ENCODE assay signal across 14 cellular contexts in the genomic region with DNA sequence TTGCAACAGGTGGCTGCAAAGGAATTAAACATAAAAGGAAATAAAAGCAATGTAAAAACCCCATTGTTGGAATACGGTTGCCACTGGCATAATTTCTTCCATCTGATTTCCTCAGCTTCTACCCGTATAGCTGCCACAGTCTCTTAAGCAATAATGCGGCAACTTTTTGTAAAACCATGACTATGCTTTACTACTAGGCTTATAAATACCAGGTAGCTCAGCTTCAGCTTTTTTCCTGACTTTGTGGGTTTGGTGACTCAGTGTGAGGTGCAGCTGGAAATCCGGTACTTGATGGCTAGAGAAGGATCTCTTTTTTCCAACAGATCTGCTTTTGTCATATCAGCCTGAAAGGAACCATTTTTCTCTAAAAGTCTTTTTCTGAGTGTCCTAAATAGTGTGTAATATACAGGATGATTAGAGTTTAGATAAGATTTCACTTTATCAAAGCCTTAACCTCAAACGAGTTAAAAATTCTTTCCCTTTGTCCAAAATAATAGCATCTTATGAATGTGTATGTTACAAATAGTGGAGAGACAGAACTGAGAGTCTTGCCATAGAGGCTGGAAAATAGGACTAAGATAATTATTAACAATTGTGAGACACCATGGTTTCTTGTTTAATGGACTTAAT.
DNase-seq lines count a peak whose midpoint lies in the region; ATAC-seq and TF ChIP-seq lines count a peak whose summit lies in the region.
"Had no signal": no experiment of that assay in that cellular context is flagged by ENCODE, and none has a peak within 500 bp of the region (broad histone marks: within the 10 kb centered on the region; RNA-seq: fewer than 3 reads in every experiment).

No MANE protein-coding gene starts in this region.

- no peaks in the 10 kb centered on the region for H3K27me3 Mint-ChIP-seq in activated CD8-positive, alpha-beta T cell treated with anti-CD3 and anti-CD28 coated beads for 36 hours
- no peaks in the 10 kb centered on the region for H3K27me3 Mint-ChIP-seq in activated naive CD8-positive, alpha-beta T cell treated with anti-CD3 and anti-CD28 coated beads, Interleukin-2, amount 50 U/mL, for 24 hours
- H3K27me3 Mint-ChIP-seq: activated CD8-positive, alpha-beta memory T cell treated with anti-CD3 and anti-CD28 coated beads, Interleukin-2, amount 10 ng/mL, durations not matched to agents 7 days and 5 days; B cell had no signal

- H3K9me3 Mint-ChIP-seq in activated CD8-positive, alpha-beta T cell treated with anti-CD3 and anti-CD28 coated beads for 36 hours, result no peaks in the 10 kb centered on the region
- H3K9me3 Mint-ChIP-seq in activated naive CD8-positive, alpha-beta T cell treated with anti-CD3 and anti-CD28 coated beads, Interleukin-2, amount 50 U/mL, for 24 hours, result no peaks in the 10 kb centered on the region

- no peaks in the 10 kb centered on the region for H3K36me3 Mint-ChIP-seq in activated CD8-positive, alpha-beta T cell treated with anti-CD3 and anti-CD28 coated beads for 36 hours (ENCODE audit: low read depth)
- no peaks in the 10 kb centered on the region for H3K36me3 Mint-ChIP-seq in activated naive CD8-positive, alpha-beta T cell treated with anti-CD3 and anti-CD28 coated beads, Interleukin-2, amount 50 U/mL, for 24 hours (ENCODE audit: low read depth)
- H3K36me3 Mint-ChIP-seq: activated CD8-positive, alpha-beta memory T cell treated with anti-CD3 and anti-CD28 coated beads, Interleukin-2, amount 10 ng/mL, durations not matched to agents 7 days and 5 days had no signal

- intact Hi-C loops in activated CD8-positive, alpha-beta T cell treated with anti-CD3 and anti-CD28 coated beads for 36 hours (cut with micrococcal nuclease), result no loop called here
- intact Hi-C loops in lower leg skin (cut with DNase I; ENCODE audit: low total_unique reads), result no loop called here

- no peaks in the 10 kb centered on the region for H3K4me1 Mint-ChIP-seq in activated CD8-positive, alpha-beta T cell treated with anti-CD3 and anti-CD28 coated beads for 36 hours (ENCODE audit: low read depth)
- H3K4me1 Mint-ChIP-seq in activated naive CD8-positive, alpha-beta T cell treated with anti-CD3 and anti-CD28 coated beads, Interleukin-2, amount 50 U/mL, for 24 hours, result no peaks in the 10 kb centered on the region
- H3K4me1 Mint-ChIP-seq: activated CD8-positive, alpha-beta memory T cell treated with anti-CD3 and anti-CD28 coated beads, Interleukin-2, amount 10 ng/mL, durations not matched to agents 7 days and 5 days; B cell had no signal

- TF ChIP-seq CTCF in activated CD8-positive, alpha-beta T cell treated with anti-CD3 and anti-CD28 coated beads for 36 hours (IDR thresholded peaks at IDR 0.05), result no peak
- no peak for TF ChIP-seq CTCF in lower leg skin (IDR thresholded peaks at IDR 0.05)

- DNase-seq in GF-D8 (lab: John Stamatoyannopoulos, UW), result peak; percentile 72
- peak; percentile 88 to 94 for DNase-seq in NOMO-1 (lab: John Stamatoyannopoulos, UW; ENCODE audit: unreplicated experiment in 2 of 2)
- DNase-seq in astrocyte of the hippocampus (ENCODE audit: low read depth, low spot score), result peak; percentile 81
- DNase-seq in kidney tubule cell (ENCODE audit: low spot score), result peak; percentile 81
- DNase-seq in activated CD8-positive, alpha-beta T cell treated with anti-CD3 and anti-CD28 coated beads for 36 hours, result no peak
- DNase-seq in lower leg skin (ENCODE audit: low spot score in 2 of 2), result no peak
- no peak for DNase-seq in activated naive CD8-positive, alpha-beta T cell treated with anti-CD3 and anti-CD28 coated beads, Interleukin-2, amount 50 U/mL, for 24 hours
- DNase-seq: activated CD8-positive, alpha-beta memory T cell treated with anti-CD3 and anti-CD28 coated beads, Interleukin-2, amount 10 ng/mL, durations not matched to agents 7 days and 5 days; NCI-H1436 treated with DMSO at 0.1 percent for 48 hours; spleen; uterus had no signal

- no peak overlapping the region for H3K4me3 ChIP-seq in lower leg skin (ENCODE audit: low read depth, poor library complexity, severe bottlenecking)
- H3K4me3 ChIP-seq: adrenal gland, spleen, uterus had no signal

- CTCF ChIA-PET in activated CD8-positive, alpha-beta T cell treated with anti-CD3 and anti-CD28 coated beads for 36 hours (lab: Charles Lee), result no interaction called here

- WGBS in lower leg skin, 2 donors, result 70 to 78% methylated on average over 5 of the region's 5 CpGs

- TF ChIP-seq POLR2A in lower leg skin (IDR thresholded peaks at IDR 0.05), result no peak

- no peak overlapping the region for H3K27ac Mint-ChIP-seq in activated CD8-positive, alpha-beta T cell treated with anti-CD3 and anti-CD28 coated beads for 36 hours
- H3K27ac Mint-ChIP-seq in activated naive CD8-positive, alpha-beta T cell treated with anti-CD3 and anti-CD28 coated beads, Interleukin-2, amount 50 U/mL, for 24 hours, result no peak overlapping the region
- H3K27ac Mint-ChIP-seq: activated CD8-positive, alpha-beta memory T cell treated with anti-CD3 and anti-CD28 coated beads, Interleukin-2, amount 10 ng/mL, durations not matched to agents 7 days and 5 days; B cell had no signal

- no peak for ATAC-seq in activated CD8-positive, alpha-beta T cell treated with anti-CD3 and anti-CD28 coated beads for 36 hours
- ATAC-seq in HG03196 (IDR thresholded peaks at IDR 0.05; ENCODE audit: unreplicated experiment), result no peak
- ATAC-seq in activated naive CD8-positive, alpha-beta T cell treated with anti-CD3 and anti-CD28 coated beads, Interleukin-2, amount 50 U/mL, for 24 hours, result no peak
- ATAC-seq: activated CD8-positive, alpha-beta memory T cell treated with anti-CD3 and anti-CD28 coated beads, Interleukin-2, amount 10 ng/mL, durations not matched to agents 7 days and 5 days had no signal

- POLR2A ChIA-PET in activated CD8-positive, alpha-beta T cell treated with anti-CD3 and anti-CD28 coated beads for 36 hours (lab: Charles Lee), result no interaction called here

- no peak overlapping the region for H3K4me3 Mint-ChIP-seq in activated CD8-positive, alpha-beta T cell treated with anti-CD3 and anti-CD28 coated beads for 36 hours
- H3K4me3 Mint-ChIP-seq in activated naive CD8-positive, alpha-beta T cell treated with anti-CD3 and anti-CD28 coated beads, Interleukin-2, amount 50 U/mL, for 24 hours, result no peak overlapping the region
- H3K4me3 Mint-ChIP-seq: activated CD8-positive, alpha-beta memory T cell treated with anti-CD3 and anti-CD28 coated beads, Interleukin-2, amount 10 ng/mL, durations not matched to agents 7 days and 5 days; B cell had no signal

Comparison
In these comparisons a context has a peak if more than half of its experiments do, and no peak if none do; other contexts are left out.
1. DNase-seq: peak in GF-D8 (single experiment), NOMO-1 (2 of 2), astrocyte of the hippocampus (single experiment) and kidney tubule cell (single experiment); none in activated CD8-positive, alpha-beta T cell treated with anti-CD3 and anti-CD28 coated beads for 36 hours (single experiment), lower leg skin (0 of 2) and activated naive CD8-positive, alpha-beta T cell treated with anti-CD3 and anti-CD28 coated beads, Interleukin-2, amount 50 U/mL, for 24 hours (single experiment).